15 cellular contexts compared by ENCODE assay signal in genomic region chr6:153170511-153170910, GRCh38. TPM values are rescaled to one million over a fixed set of nuclear protein-coding genes. Genes with fewer than 3 reads are reported as not detected.
A peak's percentile ranks its signal among the peaks of the same experiment; 100 is the strongest.
DNase-seq lines count a peak whose midpoint lies in the region; ATAC-seq and TF ChIP-seq lines count a peak whose summit lies in the region.
"Had no signal": no experiment of that assay in that cellular context is flagged by ENCODE, and none has a peak within 500 bp of the region (broad histone marks: within the 10 kb centered on the region; RNA-seq: fewer than 3 reads in every experiment).

No MANE protein-coding gene starts in this region.

- no peaks in the 10 kb centered on the region for H3K27me3 ChIP-seq in A673 (replicated peaks; ENCODE audit: insufficient read depth, low read depth, low read length, poor library complexity)
- H3K27me3 ChIP-seq: uterus had no signal

- peak; percentile 36 for DNase-seq in A673 (ENCODE audit: low spot score)
- DNase-seq in HFFc6, result peak; percentile 50
- peak; percentile 17 to 70 for DNase-seq in SW 1271 (lab: John Stamatoyannopoulos, UW)
- DNase-seq in fibroblast of the conjunctiva (ENCODE audit: low read depth), result peak; percentile 14
- DNase-seq in NK-92 treated with Interleukin-12 subunit alpha and Interleukin-12 subunit beta, amount 100 ng/mL, for 24 hours (lab: John Stamatoyannopoulos, UW), result no peak
- DNase-seq in midbrain (lab: John Stamatoyannopoulos, UW), result no peak
- DNase-seq: activated naive CD4-positive, alpha-beta T cell treated with anti-CD3 and anti-CD28 coated beads, Interleukin-2, amount 50 U/mL, for 16 hours; DMS79 treated with DMSO at 0.1 percent for 48 hours; NCI-H146; NCI-H524; posterior cingulate gyrus; SHP77; uterus had no signal

- POLR2A ChIA-PET in A673 (lab: Charles Lee; ENCODE audit: low non-redundant PET), result no interaction called here

- BruUV-seq in A673 (replicated peaks; lab: Mats Ljungman, UMichigan), result no TSS peak

- peaks cover 14% of the 10 kb centered on the region for H3K4me1 ChIP-seq in A673 (ENCODE audit: insufficient read depth, low read length, poor library complexity, severe bottlenecking)
- H3K4me1 ChIP-seq: uterus had no signal

- H3K4me3 ChIP-seq in A673 (ENCODE audit: low read depth, low read length, poor library complexity, severe bottlenecking), result no peak overlapping the region
- H3K4me3 ChIP-seq: uterus had no signal

- H3K4me3 Mint-ChIP-seq in HFFc6, result no peak overlapping the region

- CTCF ChIA-PET in A673 (lab: Charles Lee), result no interaction called here

- no peak for ATAC-seq in HG03025 (IDR thresholded peaks at IDR 0.05; ENCODE audit: low FRiP score, unreplicated experiment)
- ATAC-seq in HG02973 (IDR thresholded peaks at IDR 0.05; ENCODE audit: unreplicated experiment), result no peak

- H3K9me3 ChIP-seq in A673 (ENCODE audit: low read depth, low read length, poor library complexity, severe bottlenecking), result no peaks in the 10 kb centered on the region
- H3K9me3 ChIP-seq: uterus had no signal

- H3K9me3 Mint-ChIP-seq in HFFc6, result no peaks in the 10 kb centered on the region

- H3K36me3 Mint-ChIP-seq in HFFc6 (ENCODE audit: low read depth), result peaks cover 6% of the 10 kb centered on the region; the same call in 1 of the 2 replicates

- H3K27ac ChIP-seq in A673 (ENCODE audit: low read depth, low read length, poor library complexity, severe bottlenecking), result no peak overlapping the region
- H3K27ac ChIP-seq: uterus had no signal

- intact Hi-C loops in A673 (cut with micrococcal nuclease; ENCODE audit: unreplicated experiment), result no loop called here

- TF ChIP-seq CTCF in A673 (conservative IDR thresholded peaks at IDR 0.05; ENCODE audit: low read depth, low read length) (no peak), HFFc6 (IDR thresholded peaks at IDR 0.05) (no peak)

- no peaks in the 10 kb centered on the region; the same call in none of the 2 replicates for H3K27me3 Mint-ChIP-seq in HFFc6 (ENCODE audit: insufficient read depth)

- H3K4me1 Mint-ChIP-seq in HFFc6 (ENCODE audit: low read depth), result peaks cover 39% of the 10 kb centered on the region

- no peaks in the 10 kb centered on the region for H3K36me3 ChIP-seq in A673 (ENCODE audit: insufficient read depth, low read length, poor library complexity, severe bottlenecking)
- H3K36me3 ChIP-seq: uterus had no signal

- no peak overlapping the region for H3K27ac Mint-ChIP-seq in HFFc6

RNA-seq across cellular contexts. Expression of gene RGS17, which starts 39.4 kb away (rescaled TPM):
- 2.4 and 3.5 TPM in 2 replicates for total RNA-seq in A673 (2021)
- under 1 TPM in 5 of 6 experiments, not detected in 1; 0.02 to 0.24 (median 0.09) TPM for total RNA-seq in HFFc6 (2021; fragmentation: NEBNext Ultra II Directional; extraction: Animal tissue kit (Norgen Biotek cat#: 25700))

Comparison
In these comparisons a context has a peak if more than half of its experiments do, and no peak if none do; other contexts are left out.
1. DNase-seq: peak in A673 (single experiment), HFFc6 (single experiment), SW 1271 (2 of 2) and fibroblast of the conjunctiva (single experiment); none in NK-92 treated with Interleukin-12 subunit alpha and Interleukin-12 subunit beta, amount 100 ng/mL, for 24 hours (single experiment) and midbrain (single experiment).